In genomic region chr1:236710328-236710892, GRCh38 we compare ENCODE assay signal across 35 cellular contexts. TPM values are rescaled to one million over a fixed set of nuclear protein-coding genes. Genes with fewer than 3 reads are reported as not detected.
"Had no signal": no experiment of that assay in that cellular context is flagged by ENCODE, and none has a peak within 500 bp of the region (broad histone marks: within the 10 kb centered on the region; RNA-seq: fewer than 3 reads in every experiment).

No MANE protein-coding gene starts in this region.

- H3K27me3 ChIP-seq: brain microvascular endothelial cell, SJCRH30 had no signal

- ATAC-seq: activated CD8-positive, alpha-beta memory T cell treated with anti-CD3 and anti-CD28 coated beads, Interleukin-2, amount 10 ng/mL, durations not matched to agents 7 days and 5 days had no signal

- H3K27ac ChIP-seq: brain microvascular endothelial cell, KMS-11, PC-9, RWPE1, SJCRH30, SK-N-MC, WERI-Rb-1 had no signal

- DNase-seq: activated CD4-positive, alpha-beta memory T cell treated with anti-CD3 and anti-CD28 coated beads, Interleukin-2, amount 10 ng/mL, durations not matched to agents 7 days and 5 days; activated CD4-positive, alpha-beta T cell treated with anti-CD3 and anti-CD28 coated beads for 1 hour; activated CD4-positive, alpha-beta T cell treated with anti-CD3 and anti-CD28 coated beads for 48 hours; activated CD4-positive, CD25-positive, alpha-beta regulatory T cell; activated CD8-positive, alpha-beta memory T cell treated with anti-CD3 and anti-CD28 coated beads for 24 hours; activated CD8-positive, alpha-beta memory T cell treated with anti-CD3 and anti-CD28 coated beads, Interleukin-2, amount 10 ng/mL, durations not matched to agents 7 days and 5 days; activated CD8-positive, alpha-beta memory T cell treated with anti-CD3 and anti-CD28 coated beads, Interleukin-2, amount 50 U/mL, for 48 hours; activated effector memory CD4-positive, alpha-beta T cell treated with Interleukin-2 at 50 U/mL for 16 hours; activated naive CD4-positive, alpha-beta T cell treated with anti-CD3 and anti-CD28 coated beads, Interleukin-2, amount 50 U/mL, for 16 hours; activated naive CD8-positive, alpha-beta T cell treated with anti-CD3 and anti-CD28 coated beads for 36 hours; activated T-cell treated with anti-CD3 and anti-CD28 coated beads, Interleukin-2, amount 50 U/mL, for 48 hours; amniotic stem cell; aorta; brain microvascular endothelial cell; central memory CD4-positive, alpha-beta T cell; MM.1S; MV-4-11; NCI-H1092; NCI-H1436 treated with DMSO at 0.1 percent for 48 hours; NCI-H1694 treated with DMSO at 0.1 percent for 48 hours; NCI-H2029; NCI-H510A; NCI-H526; NCI-H748 treated with DMSO at 0.1 percent for 48 hours; NK-92 treated with Interleukin-12 subunit alpha and Interleukin-12 subunit beta, amount 100 ng/mL, for 24 hours; PC-9; SHP77; SJCRH30; T1000; WERI-Rb-1 had no signal

- H3K9me3 ChIP-seq: SJCRH30 had no signal

- H3K36me3 ChIP-seq: brain microvascular endothelial cell, SJCRH30, WERI-Rb-1 had no signal

- H3K4me3 ChIP-seq: PC-9, SJCRH30, SK-N-MC had no signal

RNA-seq across cellular contexts. Expression of gene ACTN2, which starts 24.1 kb away (rescaled TPM):
- total RNA-seq: activated CD4-positive, alpha-beta memory T cell treated with anti-CD3 and anti-CD28 coated beads, Interleukin-2, amount 10 ng/mL, durations not matched to agents 7 days and 5 days; activated CD8-positive, alpha-beta memory T cell treated with anti-CD3 and anti-CD28 coated beads, Interleukin-2, amount 10 ng/mL, durations not matched to agents 7 days and 5 days; PC-9; T-helper 1 cell treated with Interleukin-12 subunit alpha and Interleukin-12 subunit beta and Interleukin-4 antibody, amounts not matched to agents 30 ng/mL and 1 ng/mL, for 36 hours; T-helper 2 cell treated with Interferon-gamma antibody and Interleukin-4, amounts not matched to agents 100 ng/mL and 5 ng/mL, for 36 hours had no signal
